11 cellular contexts compared by ENCODE assay signal in the genomic region with DNA sequence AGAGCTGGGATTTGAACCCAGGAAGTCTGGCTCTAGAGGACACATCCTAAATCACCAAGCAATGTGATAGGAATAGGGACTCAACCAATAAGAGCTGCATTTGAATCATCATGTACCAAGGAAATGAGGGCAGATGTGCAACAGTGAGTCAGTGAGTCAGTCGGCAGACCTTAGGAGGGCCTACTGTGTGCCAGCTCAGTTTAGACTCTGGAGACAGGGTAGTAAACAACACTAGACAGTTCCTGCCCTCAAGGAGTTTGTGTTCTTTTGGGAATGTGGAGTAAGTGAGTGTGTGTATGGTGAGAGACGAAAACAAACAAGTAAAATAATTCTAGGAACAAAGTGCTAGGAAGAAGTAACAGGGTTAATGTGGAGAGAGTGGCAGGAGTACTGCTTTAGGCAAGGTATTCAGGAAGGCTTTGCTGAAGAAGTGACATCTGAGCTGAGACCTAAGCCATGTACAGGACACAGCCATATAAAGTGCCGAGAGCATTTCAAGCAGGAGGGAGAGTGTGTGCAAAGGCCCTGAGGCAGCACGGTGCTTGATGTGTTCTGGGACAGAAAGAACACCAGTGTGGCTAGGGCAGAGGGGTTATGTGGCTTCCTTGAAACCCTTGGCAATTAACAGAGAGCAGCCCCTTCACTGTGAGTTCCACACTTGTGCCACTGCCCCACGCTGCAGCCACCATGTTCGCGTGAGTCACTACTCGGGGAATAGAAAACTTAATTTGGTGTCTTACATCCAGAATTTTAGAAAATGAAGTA. TPM values are rescaled to one million over a fixed set of nuclear protein-coding genes. Genes with fewer than 3 reads are reported as not detected.
DNase-seq lines count a peak whose midpoint lies in the region; ATAC-seq and FAIRE-seq lines count a peak whose summit lies in the region.
"Had no signal": no experiment of that assay in that cellular context is flagged by ENCODE, and none has a peak within 500 bp of the region (broad histone marks: within the 10 kb centered on the region; RNA-seq: fewer than 3 reads in every experiment).

No MANE protein-coding gene starts in this region.

- H3K27me3 ChIP-seq in small intestine (ENCODE audit: control insufficient read depth in 2 of 2, insufficient read depth in 2 of 2, low read length in 2 of 2) = no peaks in the 10 kb centered on the region
- H3K27me3 ChIP-seq: colonic mucosa had no signal

- H3K36me3 ChIP-seq in small intestine (ENCODE audit: control insufficient read depth in 2 of 2, insufficient read depth in 2 of 2, low read length in 2 of 2) = no peaks in the 10 kb centered on the region
- H3K36me3 ChIP-seq: colonic mucosa had no signal

- no peaks in the 10 kb centered on the region for H3K9me3 ChIP-seq in small intestine (ENCODE audit: control insufficient read depth, low read depth)
- H3K9me3 ChIP-seq: colonic mucosa had no signal

- ATAC-seq in HG02938 (IDR thresholded peaks at IDR 0.05; ENCODE audit: unreplicated experiment) = peak; percentile 9
- ATAC-seq in stimulated activated naive CD8-positive, alpha-beta T cell treated with anti-CD3 and anti-CD28 coated beads, Interleukin-15, Interleukin-2, amounts not matched to agents 100 U/mL and 50 U/mL, for 24 hours = no peak

- WGBS in small intestine, 3 donors = 80 to 94% (median 88%) methylated on average over 8 of the region's 8 CpGs

- no peak overlapping the region for H3K4me3 ChIP-seq in small intestine (ENCODE audit: low read depth in 1 of 2, low read length in 2 of 2)
- H3K4me3 ChIP-seq: colonic mucosa had no signal

- peak overlapping the region in 1 of 2 donors; percentile 32 for H3K27ac ChIP-seq in small intestine (ENCODE audit: low read depth in 1 of 2, low read length in 1 of 2)
- H3K27ac ChIP-seq: colonic mucosa had no signal

- H3K4me1 ChIP-seq in small intestine (ENCODE audit: control insufficient read depth in 2 of 2, insufficient read depth in 1 of 2, low read depth in 1 of 2, low read length in 1 of 2) = peaks cover 0 to 10% of the 10 kb centered on the region in 2 donors

- FAIRE-seq in small intestine (lab: Jason Lieb, UNC) = no peak

- peak; percentile 51 for DNase-seq in stimulated activated CD4-positive, alpha-beta T cell treated with anti-CD3 and anti-CD28 coated beads, Interleukin-15, amount 100 ng/mL, for 24 hours
- no peak for DNase-seq in stimulated activated CD4-positive, alpha-beta T cell treated with anti-CD3 and anti-CD28 coated beads, Interleukin-12 subunit alpha, Interleukin-12 subunit beta, amount 100 ng/mL, for 4 hours
- peak; percentile 76 for DNase-seq in activated CD8-positive, alpha-beta memory T cell treated with anti-CD3 and anti-CD28 coated beads, Interleukin-2, amount 50 U/mL, for 48 hours
- peak; percentile 9 for DNase-seq in stimulated activated naive CD8-positive, alpha-beta T cell treated with anti-CD3 and anti-CD28 coated beads, Interleukin-15, Interleukin-2, amounts not matched to agents 100 U/mL and 50 U/mL, for 24 hours
- DNase-seq in small intestine = no peak
- DNase-seq in mucosa of gallbladder (ENCODE audit: low spot score) = no peak
- DNase-seq in NCI-H1436 (lab: John Stamatoyannopoulos, UW) = no peak
- DNase-seq: colonic mucosa, GOT3, IMR-90 had no signal

RNA-seq across cellular contexts. Expression of a gene that starts 11.4 kb away (rescaled TPM):
- polyA plus RNA-seq in small intestine = 1 to 10 TPM; 1.1 to 9.3 (median 4.3) TPM
- 29.3 TPM for total RNA-seq in mucosa of gallbladder
- total RNA-seq: IMR-90 had no signal

Comparison
In these comparisons a context has a peak if more than half of its experiments do, and no peak if none do; other contexts are left out.
1. DNase-seq: peak in stimulated activated CD4-positive, alpha-beta T cell treated with anti-CD3 and anti-CD28 coated beads, Interleukin-15, amount 100 ng/mL, for 24 hours (single experiment), activated CD8-positive, alpha-beta memory T cell treated with anti-CD3 and anti-CD28 coated beads, Interleukin-2, amount 50 U/mL, for 48 hours (single experiment) and stimulated activated naive CD8-positive, alpha-beta T cell treated with anti-CD3 and anti-CD28 coated beads, Interleukin-15, Interleukin-2, amounts not matched to agents 100 U/mL and 50 U/mL, for 24 hours (single experiment); none in stimulated activated CD4-positive, alpha-beta T cell treated with anti-CD3 and anti-CD28 coated beads, Interleukin-12 subunit alpha, Interleukin-12 subunit beta, amount 100 ng/mL, for 4 hours (single experiment), small intestine (single experiment), mucosa of gallbladder (single experiment) and NCI-H1436 (single experiment).